In the genomic region with DNA sequence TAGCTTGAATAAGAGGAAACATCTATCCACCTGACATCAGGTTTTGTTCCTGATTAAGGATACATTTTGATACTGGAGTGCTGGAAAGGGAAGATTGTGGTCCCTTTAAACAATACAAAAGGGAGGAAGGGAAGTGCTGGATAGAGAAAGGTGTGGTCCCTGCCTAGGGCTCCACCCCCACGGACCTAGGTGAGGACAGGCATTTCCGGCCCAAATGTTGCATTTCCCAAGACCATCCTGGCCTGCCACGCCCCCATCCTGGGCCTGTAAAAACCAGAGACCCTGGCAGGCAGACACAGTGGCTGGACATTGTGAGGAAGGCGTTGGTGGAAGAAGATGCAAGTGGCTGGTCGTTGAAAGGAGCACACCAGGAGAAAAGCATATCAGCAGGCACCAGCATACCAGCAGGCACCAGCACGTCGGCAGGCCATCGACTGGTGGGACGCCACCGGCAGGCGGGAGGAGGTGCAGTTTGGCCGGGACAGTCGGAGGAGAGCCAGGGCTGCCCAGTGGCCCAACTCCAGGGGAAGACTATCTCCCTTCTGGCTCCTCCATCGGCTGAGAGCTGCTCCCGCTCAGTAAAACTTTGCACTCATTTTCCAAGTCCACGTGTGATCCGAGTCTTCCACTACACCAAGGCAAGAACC, we compare ENCODE assay signal across 23 cellular contexts. TPM values are rescaled to one million over a fixed set of nuclear protein-coding genes. Genes with fewer than 3 reads are reported as not detected.
DNase-seq lines count a peak whose midpoint lies in the region; ATAC-seq and TF ChIP-seq lines count a peak whose summit lies in the region.
"Had no signal": no experiment of that assay in that cellular context is flagged by ENCODE, and none has a peak within 500 bp of the region (broad histone marks: within the 10 kb centered on the region; RNA-seq: fewer than 3 reads in every experiment).

No MANE protein-coding gene starts in this region.

- H4K20me1 ChIP-seq in GM23338 (replicated peaks; ENCODE audit: insufficient read depth) (no peaks in the 10 kb centered on the region), H9 (ENCODE audit: control insufficient read depth, insufficient read depth, insufficient read length) (no peaks in the 10 kb centered on the region)
- H4K20me1 ChIP-seq: BLaER1 treated with 17β-estradiol and CSF1 and Interleukin-3, amounts not matched to agents 10 nM and 100 nM had no signal

- H2BK12ac ChIP-seq in H9 (ENCODE audit: insufficient read length, low read depth, low read length) (no peak overlapping the region), trophoblast cell (ENCODE audit: low read length) (no peak overlapping the region)

- H3K36me3 ChIP-seq in GM23338 (ENCODE audit: insufficient read depth) (no peaks in the 10 kb centered on the region), trophoblast cell (ENCODE audit: control insufficient read depth in 1 of 2, insufficient read depth in 2 of 2, low read length in 2 of 2) (no peaks in the 10 kb centered on the region)
- H3K36me3 ChIP-seq: BLaER1 treated with 17β-estradiol and CSF1 and Interleukin-3, amounts not matched to agents 10 nM and 100 nM; SJSA1 had no signal

- H3T11ph ChIP-seq in H9 (ENCODE audit: low read length) = no peak overlapping the region

- ATAC-seq in GM23338 (no peak; the same call in 2 of the 3 replicates), WTC11 (peak; percentile 48), Right ventricle myocardium superior (ENCODE audit: poor library complexity) (no peak)
- ATAC-seq: A549, HCT116, PC-3, Right ventricle myocardium inferior had no signal

- H2AFZ ChIP-seq in GM23338 = peak overlapping the region; percentile 85
- no peak overlapping the region for H2AFZ ChIP-seq in H9 (ENCODE audit: low read length)
- H2AFZ ChIP-seq in trophoblast cell (ENCODE audit: insufficient read depth, low read length, poor library complexity) = no peak overlapping the region
- H2AFZ ChIP-seq: GM23248 had no signal

- no peak overlapping the region for H4K8ac ChIP-seq in H9 (replicated peaks; ENCODE audit: insufficient read length, low read depth, low read length)
- no peak overlapping the region for H4K8ac ChIP-seq in trophoblast cell (ENCODE audit: low read depth, low read length)

- DNase-seq in GM23338 (ENCODE audit: low spot score) = no peak
- peak; percentile 52 for DNase-seq in H9
- DNase-seq in WTC11 (ENCODE audit: low spot score) = no peak
- DNase-seq in trophoblast cell = no peak
- no peak for DNase-seq in foreskin melanocyte
- no peak for DNase-seq in GM19240 (ENCODE audit: insufficient read length, low spot score)
- DNase-seq in Right ventricle myocardium superior = no peak
- DNase-seq: AML-193; CD4-positive, alpha-beta T cell; GM23248; Karpas-422; NCI-H1105 treated with DMSO at 0.1 percent for 48 hours; NCI-H146; NCI-H1930; NCI-H2107; NCI-H524; NCI-H748 treated with DMSO at 0.1 percent for 48 hours; PC-3 had no signal

- no peak overlapping the region for H2BK20ac ChIP-seq in H9 (ENCODE audit: low read depth, low read length, poor library complexity, severe bottlenecking)

- no peak overlapping the region for H3K27ac ChIP-seq in GM23338 (ENCODE audit: low read depth)
- H3K27ac ChIP-seq in H9 (ENCODE audit: insufficient read length, low read depth, low read length) = no peak overlapping the region
- H3K27ac ChIP-seq in trophoblast cell (ENCODE audit: low read depth, low read length) = no peak overlapping the region
- H3K27ac ChIP-seq: BLaER1 treated with 17β-estradiol and CSF1 and Interleukin-3, amounts not matched to agents 10 nM and 100 nM; GM23248; SJSA1 had no signal

- no peaks in the 10 kb centered on the region for H3K9me2 ChIP-seq in GM23338 (ENCODE audit: insufficient read depth)

- H3K4me1 ChIP-seq in GM23338 (ENCODE audit: insufficient read depth) (no peaks in the 10 kb centered on the region), H9 (ENCODE audit: insufficient read depth, low read length) (no peaks in the 10 kb centered on the region), trophoblast cell (ENCODE audit: control insufficient read depth in 1 of 2, insufficient read depth in 2 of 2, low read length in 2 of 2) (no peaks in the 10 kb centered on the region)
- H3K4me1 ChIP-seq: SJSA1 had no signal

- no peak overlapping the region for H3K23ac ChIP-seq in H9 (ENCODE audit: insufficient read length, low read depth, low read length)
- no peak overlapping the region for H3K23ac ChIP-seq in trophoblast cell (ENCODE audit: low read length)

- H3K27me3 Mint-ChIP-seq in GM23338 (ENCODE audit: insufficient read depth, low read depth, poor library complexity) (peaks cover 2% of the 10 kb centered on the region), H9 (ENCODE audit: low read depth) (no peaks in the 10 kb centered on the region; the same call in 1 of the 2 replicates), WTC11 (ENCODE audit: low read depth) (no peaks in the 10 kb centered on the region)
- H3K27me3 Mint-ChIP-seq: CD4-positive, alpha-beta T cell had no signal

- H3K4ac ChIP-seq in H9 (ENCODE audit: low read depth, low read length) (no peak overlapping the region), trophoblast cell (ENCODE audit: low read depth, low read length) (no peak overlapping the region)

- no peak overlapping the region for H4K5ac ChIP-seq in H9 (ENCODE audit: insufficient read length, low read depth, low read length)

- no peaks in the 10 kb centered on the region for H3K27me3 ChIP-seq in GM23338 (ENCODE audit: insufficient read depth)
- no peaks in the 10 kb centered on the region for H3K27me3 ChIP-seq in H9 (ENCODE audit: insufficient read depth, low read length)
- no peaks in the 10 kb centered on the region for H3K27me3 ChIP-seq in trophoblast cell (ENCODE audit: insufficient read depth, low read length)
- H3K27me3 ChIP-seq: BLaER1 treated with 17β-estradiol and CSF1 and Interleukin-3, amounts not matched to agents 10 nM and 100 nM; SJSA1 had no signal

- H3K4me3 Mint-ChIP-seq in GM23338 (no peak overlapping the region), H9 (no peak overlapping the region), WTC11 (no peak overlapping the region)
- H3K4me3 Mint-ChIP-seq: CD4-positive, alpha-beta T cell had no signal

- POLR2A ChIA-PET in WTC11 (lab: Charles Lee) = interaction anchor here (0.5 kb wide), 1 partner anchor 360 kb away, joined by 3 read pairs; no protein-coding TSS in a partner anchor

- H2BK5ac ChIP-seq in H9 (ENCODE audit: insufficient read length, low read length) (no peak overlapping the region), trophoblast cell (ENCODE audit: low read depth, low read length, poor library complexity) (no peak overlapping the region)

- no peaks in the 10 kb centered on the region; the same call in 2 of the 3 replicates for H3K9me3 Mint-ChIP-seq in GM23338
- no peaks in the 10 kb centered on the region for H3K9me3 Mint-ChIP-seq in H9
- peaks cover 5% of the 10 kb centered on the region; the same call in 1 of the 2 replicates for H3K9me3 Mint-ChIP-seq in WTC11

- CTCF ChIA-PET in WTC11 (lab: Charles Lee) = no interaction called here

- H4K91ac ChIP-seq in H9 (ENCODE audit: insufficient read length, low read depth, low read length) (no peak overlapping the region), trophoblast cell (ENCODE audit: low read depth, low read length) (no peak overlapping the region)

- WGBS in H9 (ENCODE audit: extremely low coverage, insufficient read length, low lambda C conversion rate) = no CpG with 5 or more reads among the region's 17 CpGs
- WGBS in trophoblast cell (ENCODE audit: extremely low coverage, insufficient coverage, insufficient read length) = no CpG with 5 or more reads among the region's 17 CpGs

- no peak overlapping the region for H3K56ac ChIP-seq in H9 (ENCODE audit: insufficient read length, low read depth, low read length)

- no peak overlapping the region for H3K4me2 ChIP-seq in GM23338
- H3K4me2 ChIP-seq in H9 (ENCODE audit: insufficient read depth, insufficient read length, low read length) = no peak overlapping the region
- no peak overlapping the region for H3K4me2 ChIP-seq in trophoblast cell (ENCODE audit: low read length)
- H3K4me2 ChIP-seq: A549 had no signal

- no peak overlapping the region for H3K4me3 ChIP-seq in GM23338
- no peak overlapping the region for H3K4me3 ChIP-seq in trophoblast cell (ENCODE audit: low read depth, low read length)
- H3K4me3 ChIP-seq: A549; BLaER1 treated with 17β-estradiol and CSF1 and Interleukin-3, amounts not matched to agents 10 nM and 100 nM; GM23248; SJSA1 had no signal

- TF ChIP-seq CTCF in GM23338 (conservative IDR thresholded peaks at IDR 0.05; ENCODE audit: low read depth in 2 of 2) (no peak), H9 (conservative IDR thresholded peaks at IDR 0.05) (no peak), WTC11 (IDR thresholded peaks at IDR 0.05) (no peak)

- H3K27ac Mint-ChIP-seq in GM23338 (no peak overlapping the region), H9 (no peak overlapping the region; a peak in 1 of 7 replicates), WTC11 (no peak overlapping the region)
- H3K27ac Mint-ChIP-seq: CD4-positive, alpha-beta T cell had no signal

- H3K23me2 ChIP-seq in H9 (ENCODE audit: insufficient read length, low read depth, low read length, poor library complexity, severe bottlenecking) = no peaks in the 10 kb centered on the region

- H3K4me1 Mint-ChIP-seq in GM23338 (peaks cover 2% of the 10 kb centered on the region; the same call in 1 of the 3 replicates), H9 (peaks cover 5 to 9% of the 10 kb centered on the region in 2 experiments), WTC11 (peaks cover 6% of the 10 kb centered on the region)

- no peaks in the 10 kb centered on the region for H3K79me1 ChIP-seq in H9 (ENCODE audit: insufficient read depth, low read depth, low read length, poor library complexity, severe bottlenecking)
- no peaks in the 10 kb centered on the region for H3K79me1 ChIP-seq in trophoblast cell (ENCODE audit: low read length)

- no peak overlapping the region for H2BK120ac ChIP-seq in H9 (ENCODE audit: low read depth, low read length, poor library complexity, severe bottlenecking)
- H2BK120ac ChIP-seq in trophoblast cell (ENCODE audit: insufficient read depth, low read length, poor library complexity) = no peak overlapping the region

- no peak overlapping the region for H4K12ac ChIP-seq in trophoblast cell (ENCODE audit: low read depth, low read length)

- intact Hi-C loops in Right ventricle myocardium superior (cut with DNase I) = no loop called here

- H3K36me3 Mint-ChIP-seq in GM23338 (ENCODE audit: low read depth) (no peaks in the 10 kb centered on the region), H9 (ENCODE audit: insufficient read depth in 1 of 3, low read depth in 3 of 3) (no peaks in the 10 kb centered on the region), WTC11 (no peaks in the 10 kb centered on the region)

- H2AK5ac ChIP-seq in H9 (ENCODE audit: insufficient read length, low read length) = no peak overlapping the region
- H2AK5ac ChIP-seq in trophoblast cell (ENCODE audit: low read length) = peak overlapping the region; percentile 80

- H3K18ac ChIP-seq in H9 (ENCODE audit: insufficient read length, low read depth, low read length) = no peak overlapping the region
- H3K18ac ChIP-seq in trophoblast cell (ENCODE audit: low read length) = no peak overlapping the region

- no peak overlapping the region for H2BK15ac ChIP-seq in H9 (ENCODE audit: low read depth, low read length)

- H3K9ac ChIP-seq in H9 (ENCODE audit: extremely low read depth, insufficient read length, low read length) = no peak overlapping the region
- H3K9ac ChIP-seq in trophoblast cell (ENCODE audit: low read length) = no peak overlapping the region
- H3K9ac ChIP-seq: BLaER1 treated with 17β-estradiol and CSF1 and Interleukin-3, amounts not matched to agents 10 nM and 100 nM; GM23248 had no signal

- H3F3A ChIP-seq in GM23338 (replicated peaks; ENCODE audit: low read depth) = no peaks in the 10 kb centered on the region

- H3K14ac ChIP-seq in H9 (ENCODE audit: insufficient read depth, low read length) (no peak overlapping the region), trophoblast cell (ENCODE audit: low read length) (no peak overlapping the region)

- no peaks in the 10 kb centered on the region for H3K79me2 ChIP-seq in GM23338 (replicated peaks; ENCODE audit: insufficient read depth)
- H3K79me2 ChIP-seq in H9 (ENCODE audit: insufficient read depth, low read length) = no peaks in the 10 kb centered on the region
- H3K79me2 ChIP-seq in trophoblast cell (ENCODE audit: control insufficient read depth, insufficient read depth, low read length, poor library complexity) = no peaks in the 10 kb centered on the region

- H3K9me3 ChIP-seq in H9 (ENCODE audit: control insufficient read depth, low read depth, low read length) (no peaks in the 10 kb centered on the region), trophoblast cell (ENCODE audit: insufficient read depth, low read depth, low read length) (no peaks in the 10 kb centered on the region)
- H3K9me3 ChIP-seq: A549, SJSA1 had no signal

RNA-seq across cellular contexts. Expression of a gene that starts 53.2 kb away (rescaled TPM):
- 12.3 and 12.6 TPM in 2 replicates for total RNA-seq in GM23338 (2014; rRNA removed; shearing (Covaris generic))
- 14.1 and 17.7 TPM in 2 replicates for polyA plus RNA-seq in GM23338 (2016; fragmentation: Nextera tagmentation; extraction: Ambion mirVana)
- total RNA-seq in H9 (2021) (9.6 and 10.8 TPM in 2 replicates), WTC11 (2021) (8.9 to 12.1 TPM (median 10.1 TPM) in 3 replicates), Right ventricle myocardium superior (9.7 TPM)
- polyA plus RNA-seq in trophoblast cell (2013) = 5.4 and 6.1 TPM in 2 replicates
